ENCODE assay signal across 1 cellular context in the genomic region with DNA sequence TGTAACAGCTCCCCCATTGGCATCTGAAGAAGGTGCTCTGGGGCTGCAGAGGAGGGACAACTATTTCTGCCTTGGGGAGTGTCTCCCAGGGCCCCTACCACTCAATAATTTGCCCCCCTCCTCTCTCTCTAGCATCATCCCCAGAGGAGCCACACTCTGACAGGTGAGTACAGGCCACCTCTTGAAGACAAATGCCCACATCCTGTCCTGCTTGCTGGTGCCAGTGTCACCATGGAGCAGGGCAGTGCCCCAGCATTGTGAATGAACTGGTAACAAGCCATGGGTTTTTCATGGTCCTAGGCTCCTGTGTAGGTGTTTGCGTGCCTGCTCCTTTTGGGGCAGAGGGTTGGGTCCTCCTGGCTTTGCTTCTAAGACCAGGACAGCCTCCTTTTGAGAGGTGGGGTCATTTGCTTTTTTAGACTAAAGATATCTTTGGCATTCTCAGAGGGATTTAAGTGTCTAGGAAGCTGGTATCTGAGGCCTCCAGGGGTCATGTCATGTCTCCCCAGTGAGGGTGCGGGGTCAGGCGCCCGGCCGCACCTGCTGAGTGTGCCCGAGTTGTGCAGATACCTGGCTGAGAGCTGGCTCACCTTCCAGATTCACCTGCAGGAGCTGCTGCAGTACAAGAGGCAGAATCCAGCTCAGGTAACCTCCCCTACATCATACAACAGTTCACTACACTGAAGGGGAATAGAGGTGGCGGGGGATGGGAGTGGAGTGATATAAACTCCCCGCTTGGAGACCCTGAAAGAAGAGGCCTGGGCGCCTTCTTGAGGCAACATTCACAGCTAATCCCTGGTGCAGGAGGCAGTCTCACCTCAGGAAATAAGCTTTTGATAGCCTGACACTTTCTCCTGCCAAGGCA.
TF ChIP-seq lines count a peak whose summit lies in the region.

No MANE protein-coding gene starts in this region.

TF ChIP-seq in GM23338, 12 proteins besides CTCF, POLR2A, EP300 and RAD21:
- TF ChIP-seq, protein P1, sequence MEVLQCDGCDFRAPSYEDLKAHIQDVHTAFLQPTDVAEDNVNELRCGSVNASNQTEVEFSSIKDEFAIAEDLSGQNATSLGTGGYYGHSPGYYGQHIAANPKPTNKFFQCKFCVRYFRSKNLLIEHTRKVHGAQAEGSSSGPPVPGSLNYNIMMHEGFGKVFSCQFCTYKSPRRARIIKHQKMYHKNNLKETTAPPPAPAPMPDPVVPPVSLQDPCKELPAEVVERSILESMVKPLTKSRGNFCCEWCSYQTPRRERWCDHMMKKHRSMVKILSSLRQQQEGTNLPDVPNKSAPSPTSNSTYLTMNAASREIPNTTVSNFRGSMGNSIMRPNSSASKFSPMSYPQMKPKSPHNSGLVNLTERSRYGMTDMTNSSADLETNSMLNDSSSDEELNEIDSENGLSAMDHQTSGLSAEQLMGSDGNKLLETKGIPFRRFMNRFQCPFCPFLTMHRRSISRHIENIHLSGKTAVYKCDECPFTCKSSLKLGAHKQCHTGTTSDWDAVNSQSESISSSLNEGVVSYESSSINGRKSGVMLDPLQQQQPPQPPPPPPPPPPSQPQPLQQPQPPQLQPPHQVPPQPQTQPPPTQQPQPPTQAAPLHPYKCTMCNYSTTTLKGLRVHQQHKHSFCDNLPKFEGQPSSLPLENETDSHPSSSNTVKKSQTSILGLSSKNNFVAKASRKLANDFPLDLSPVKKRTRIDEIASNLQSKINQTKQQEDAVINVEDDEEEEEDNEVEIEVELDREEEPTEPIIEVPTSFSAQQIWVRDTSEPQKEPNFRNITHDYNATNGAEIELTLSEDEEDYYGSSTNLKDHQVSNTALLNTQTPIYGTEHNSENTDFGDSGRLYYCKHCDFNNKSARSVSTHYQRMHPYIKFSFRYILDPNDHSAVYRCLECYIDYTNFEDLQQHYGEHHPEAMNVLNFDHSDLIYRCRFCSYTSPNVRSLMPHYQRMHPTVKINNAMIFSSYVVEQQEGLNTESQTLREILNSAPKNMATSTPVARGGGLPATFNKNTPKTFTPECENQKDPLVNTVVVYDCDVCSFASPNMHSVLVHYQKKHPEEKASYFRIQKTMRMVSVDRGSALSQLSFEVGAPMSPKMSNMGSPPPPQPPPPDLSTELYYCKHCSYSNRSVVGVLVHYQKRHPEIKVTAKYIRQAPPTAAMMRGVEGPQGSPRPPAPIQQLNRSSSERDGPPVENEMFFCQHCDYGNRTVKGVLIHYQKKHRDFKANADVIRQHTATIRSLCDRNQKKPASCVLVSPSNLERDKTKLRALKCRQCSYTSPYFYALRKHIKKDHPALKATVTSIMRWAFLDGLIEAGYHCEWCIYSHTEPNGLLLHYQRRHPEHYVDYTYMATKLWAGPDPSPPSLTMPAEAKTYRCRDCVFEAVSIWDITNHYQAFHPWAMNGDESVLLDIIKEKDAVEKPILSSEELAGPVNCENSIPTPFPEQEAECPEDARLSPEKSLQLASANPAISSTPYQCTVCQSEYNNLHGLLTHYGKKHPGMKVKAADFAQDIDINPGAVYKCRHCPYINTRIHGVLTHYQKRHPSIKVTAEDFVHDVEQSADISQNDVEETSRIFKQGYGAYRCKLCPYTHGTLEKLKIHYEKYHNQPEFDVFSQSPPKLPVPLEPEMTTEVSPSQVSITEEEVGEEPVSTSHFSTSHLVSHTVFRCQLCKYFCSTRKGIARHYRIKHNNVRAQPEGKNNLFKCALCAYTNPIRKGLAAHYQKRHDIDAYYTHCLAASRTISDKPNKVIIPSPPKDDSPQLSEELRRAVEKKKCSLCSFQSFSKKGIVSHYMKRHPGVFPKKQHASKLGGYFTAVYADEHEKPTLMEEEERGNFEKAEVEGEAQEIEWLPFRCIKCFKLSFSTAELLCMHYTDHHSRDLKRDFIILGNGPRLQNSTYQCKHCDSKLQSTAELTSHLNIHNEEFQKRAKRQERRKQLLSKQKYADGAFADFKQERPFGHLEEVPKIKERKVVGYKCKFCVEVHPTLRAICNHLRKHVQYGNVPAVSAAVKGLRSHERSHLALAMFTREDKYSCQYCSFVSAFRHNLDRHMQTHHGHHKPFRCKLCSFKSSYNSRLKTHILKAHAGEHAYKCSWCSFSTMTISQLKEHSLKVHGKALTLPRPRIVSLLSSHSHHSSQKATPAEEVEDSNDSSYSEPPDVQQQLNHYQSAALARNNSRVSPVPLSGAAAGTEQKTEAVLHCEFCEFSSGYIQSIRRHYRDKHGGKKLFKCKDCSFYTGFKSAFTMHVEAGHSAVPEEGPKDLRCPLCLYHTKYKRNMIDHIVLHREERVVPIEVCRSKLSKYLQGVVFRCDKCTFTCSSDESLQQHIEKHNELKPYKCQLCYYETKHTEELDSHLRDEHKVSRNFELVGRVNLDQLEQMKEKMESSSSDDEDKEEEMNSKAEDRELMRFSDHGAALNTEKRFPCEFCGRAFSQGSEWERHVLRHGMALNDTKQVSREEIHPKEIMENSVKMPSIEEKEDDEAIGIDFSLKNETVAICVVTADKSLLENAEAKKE (CRISPR knock-in tag; IDR thresholded peaks at IDR 0.05) = no peak
- TF ChIP-seq, protein P2, sequence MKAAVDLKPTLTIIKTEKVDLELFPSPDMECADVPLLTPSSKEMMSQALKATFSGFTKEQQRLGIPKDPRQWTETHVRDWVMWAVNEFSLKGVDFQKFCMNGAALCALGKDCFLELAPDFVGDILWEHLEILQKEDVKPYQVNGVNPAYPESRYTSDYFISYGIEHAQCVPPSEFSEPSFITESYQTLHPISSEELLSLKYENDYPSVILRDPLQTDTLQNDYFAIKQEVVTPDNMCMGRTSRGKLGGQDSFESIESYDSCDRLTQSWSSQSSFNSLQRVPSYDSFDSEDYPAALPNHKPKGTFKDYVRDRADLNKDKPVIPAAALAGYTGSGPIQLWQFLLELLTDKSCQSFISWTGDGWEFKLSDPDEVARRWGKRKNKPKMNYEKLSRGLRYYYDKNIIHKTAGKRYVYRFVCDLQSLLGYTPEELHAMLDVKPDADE (IDR thresholded peaks at IDR 0.05) = no peak
- no peak for TF ChIP-seq JUNB (IDR thresholded peaks at IDR 0.05; ENCODE audit: unreplicated experiment)
- no peak for TF ChIP-seq NANOG (IDR thresholded peaks at IDR 0.05; ENCODE audit: borderline replicate concordance)
- TF ChIP-seq CREB1 (CRISPR knock-in tag; IDR thresholded peaks at IDR 0.05; ENCODE audit: low read depth) = no peak
- no peak for TF ChIP-seq EZH2phosphoT487 (IDR thresholded peaks at IDR 0.05; ENCODE audit: unreplicated experiment)
- TF ChIP-seq STAT1 (IDR thresholded peaks at IDR 0.05; ENCODE audit: unreplicated experiment) = no peak
- TF ChIP-seq EZH2 (IDR thresholded peaks at IDR 0.05; ENCODE audit: low read depth, unreplicated experiment) = no peak
- TF ChIP-seq POLR2AphosphoS5 (IDR thresholded peaks at IDR 0.05; ENCODE audit: low read depth) = no peak
- TF ChIP-seq ZNF331 (CRISPR knock-in tag; IDR thresholded peaks at IDR 0.05; ENCODE audit: low read depth) = no peak
- TF ChIP-seq, protein P3, sequence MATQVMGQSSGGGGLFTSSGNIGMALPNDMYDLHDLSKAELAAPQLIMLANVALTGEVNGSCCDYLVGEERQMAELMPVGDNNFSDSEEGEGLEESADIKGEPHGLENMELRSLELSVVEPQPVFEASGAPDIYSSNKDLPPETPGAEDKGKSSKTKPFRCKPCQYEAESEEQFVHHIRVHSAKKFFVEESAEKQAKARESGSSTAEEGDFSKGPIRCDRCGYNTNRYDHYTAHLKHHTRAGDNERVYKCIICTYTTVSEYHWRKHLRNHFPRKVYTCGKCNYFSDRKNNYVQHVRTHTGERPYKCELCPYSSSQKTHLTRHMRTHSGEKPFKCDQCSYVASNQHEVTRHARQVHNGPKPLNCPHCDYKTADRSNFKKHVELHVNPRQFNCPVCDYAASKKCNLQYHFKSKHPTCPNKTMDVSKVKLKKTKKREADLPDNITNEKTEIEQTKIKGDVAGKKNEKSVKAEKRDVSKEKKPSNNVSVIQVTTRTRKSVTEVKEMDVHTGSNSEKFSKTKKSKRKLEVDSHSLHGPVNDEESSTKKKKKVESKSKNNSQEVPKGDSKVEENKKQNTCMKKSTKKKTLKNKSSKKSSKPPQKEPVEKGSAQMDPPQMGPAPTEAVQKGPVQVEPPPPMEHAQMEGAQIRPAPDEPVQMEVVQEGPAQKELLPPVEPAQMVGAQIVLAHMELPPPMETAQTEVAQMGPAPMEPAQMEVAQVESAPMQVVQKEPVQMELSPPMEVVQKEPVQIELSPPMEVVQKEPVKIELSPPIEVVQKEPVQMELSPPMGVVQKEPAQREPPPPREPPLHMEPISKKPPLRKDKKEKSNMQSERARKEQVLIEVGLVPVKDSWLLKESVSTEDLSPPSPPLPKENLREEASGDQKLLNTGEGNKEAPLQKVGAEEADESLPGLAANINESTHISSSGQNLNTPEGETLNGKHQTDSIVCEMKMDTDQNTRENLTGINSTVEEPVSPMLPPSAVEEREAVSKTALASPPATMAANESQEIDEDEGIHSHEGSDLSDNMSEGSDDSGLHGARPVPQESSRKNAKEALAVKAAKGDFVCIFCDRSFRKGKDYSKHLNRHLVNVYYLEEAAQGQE (IDR thresholded peaks at IDR 0.05; ENCODE audit: unreplicated experiment) = no peak
- no peak for TF ChIP-seq ZNF114 (CRISPR knock-in tag; IDR thresholded peaks at IDR 0.05)
